Comparison of ENCODE assay signal across 1 cellular context in the genomic region with DNA sequence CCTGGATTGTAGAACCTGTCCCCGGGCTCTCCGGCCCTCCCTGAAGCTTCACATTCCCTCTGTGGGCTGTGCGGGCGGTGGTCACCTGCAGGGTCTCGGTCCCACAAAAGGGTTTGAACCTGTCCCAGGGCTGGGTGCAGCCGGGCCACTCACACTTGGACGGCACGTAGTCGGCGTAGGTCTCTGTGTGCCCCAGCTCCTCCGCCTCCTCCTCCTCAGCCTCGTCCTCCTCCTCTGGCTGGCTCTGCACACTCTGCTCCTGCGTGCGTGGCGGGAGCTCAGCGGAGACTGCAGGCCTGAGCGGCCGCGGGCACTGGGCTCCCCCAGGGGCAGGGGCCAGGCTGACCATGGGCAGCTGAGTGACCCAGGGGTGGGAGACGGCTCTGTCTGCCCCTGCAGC.
TF ChIP-seq lines count a peak whose summit lies in the region.

No MANE protein-coding gene starts in this region.

TF ChIP-seq in H1, 55 proteins besides CTCF, POLR2A, EP300 and RAD21:
- TF ChIP-seq, protein P1, sequence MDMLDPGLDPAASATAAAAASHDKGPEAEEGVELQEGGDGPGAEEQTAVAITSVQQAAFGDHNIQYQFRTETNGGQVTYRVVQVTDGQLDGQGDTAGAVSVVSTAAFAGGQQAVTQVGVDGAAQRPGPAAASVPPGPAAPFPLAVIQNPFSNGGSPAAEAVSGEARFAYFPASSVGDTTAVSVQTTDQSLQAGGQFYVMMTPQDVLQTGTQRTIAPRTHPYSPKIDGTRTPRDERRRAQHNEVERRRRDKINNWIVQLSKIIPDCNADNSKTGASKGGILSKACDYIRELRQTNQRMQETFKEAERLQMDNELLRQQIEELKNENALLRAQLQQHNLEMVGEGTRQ (IDR thresholded peaks at IDR 0.05; ENCODE audit: low read length): no peak
- TF ChIP-seq NANOG (IDR thresholded peaks at IDR 0.05; ENCODE audit: insufficient read depth, low read depth, low read length, poor library complexity, severe bottlenecking) (no peak), HDAC2 (IDR thresholded peaks at IDR 0.05; ENCODE audit: borderline replicate concordance in 1 of 2, low read depth in 2 of 2, low read length in 2 of 2) (no peak), SP1 (IDR thresholded peaks at IDR 0.05; ENCODE audit: low read depth, low read length) (no peak), RBBP5 (IDR thresholded peaks at IDR 0.05; ENCODE audit: borderline replicate concordance, low read depth, low read length) (no peak), GABPA (IDR thresholded peaks at IDR 0.05; ENCODE audit: borderline replicate concordance, insufficient read depth, low read length) (no peak), BACH1 (IDR thresholded peaks at IDR 0.05; ENCODE audit: low read length) (no peak), CTBP2 (IDR thresholded peaks at IDR 0.05; ENCODE audit: borderline replicate concordance, insufficient read depth, insufficient read length, low read length) (no peak), HDAC6 (IDR thresholded peaks at IDR 0.05; ENCODE audit: low read depth, low read length) (no peak)
